24 cellular contexts compared by ENCODE assay signal in genomic region chr1:103254691-103255090, GRCh38.
"Had no signal": no experiment of that assay in that cellular context is flagged by ENCODE, and none has a peak within 500 bp of the region (broad histone marks: within the 10 kb centered on the region; RNA-seq: fewer than 3 reads in every experiment).

No MANE protein-coding gene starts in this region.

- H3K27me3 ChIP-seq: dorsolateral prefrontal cortex, hepatocyte, right lobe of liver, spleen, tibial artery, upper lobe of left lung, uterus had no signal

- H3K27ac ChIP-seq: coronary artery, dorsolateral prefrontal cortex, hepatocyte, parathyroid adenoma, psoas muscle, right lobe of liver, spleen, tibial artery, upper lobe of left lung, uterus had no signal

- H3K4me1 ChIP-seq: parathyroid adenoma, psoas muscle, right lobe of liver, spleen, tibial artery, upper lobe of left lung, uterus had no signal

- H3K9me3 Mint-ChIP-seq: stimulated activated memory B cell treated with anti-CD40 and anti-IgM and Interleukin-4, amounts not matched to agents 10 μg/mL and 1 μg/mL and 100 μg/mL, for 72 hours; stimulated activated naive CD8-positive, alpha-beta T cell treated with anti-CD3 and anti-CD28 coated beads, Interleukin-15, Interleukin-2, amounts not matched to agents 100 ng/mL and 50 ng/mL, for 24 hours had no signal

- H3K27ac Mint-ChIP-seq: naive thymus-derived CD4-positive, alpha-beta T cell; stimulated activated memory B cell treated with anti-CD40 and anti-IgM and Interleukin-4, amounts not matched to agents 10 μg/mL and 1 μg/mL and 100 μg/mL, for 72 hours; stimulated activated naive CD8-positive, alpha-beta T cell treated with anti-CD3 and anti-CD28 coated beads, Interleukin-15, Interleukin-2, amounts not matched to agents 100 ng/mL and 50 ng/mL, for 24 hours had no signal

- H3K9me3 ChIP-seq: psoas muscle, right lobe of liver, spleen, tibial artery, upper lobe of left lung, uterus had no signal

- H3K4me2 ChIP-seq: hepatocyte had no signal

- H3K4me1 Mint-ChIP-seq: naive thymus-derived CD4-positive, alpha-beta T cell; stimulated activated memory B cell treated with anti-CD40 and anti-IgM and Interleukin-4, amounts not matched to agents 10 μg/mL and 1 μg/mL and 100 μg/mL, for 72 hours had no signal

- H3K27me3 Mint-ChIP-seq: naive thymus-derived CD4-positive, alpha-beta T cell; stimulated activated memory B cell treated with anti-CD40 and anti-IgM and Interleukin-4, amounts not matched to agents 10 μg/mL and 1 μg/mL and 100 μg/mL, for 72 hours; stimulated activated naive CD8-positive, alpha-beta T cell treated with anti-CD3 and anti-CD28 coated beads, Interleukin-15, Interleukin-2, amounts not matched to agents 100 ng/mL and 50 ng/mL, for 24 hours had no signal

- DNase-seq: cerebellar nuclear complex; dorsolateral prefrontal cortex; effector CD8-positive, alpha-beta T cell; head of caudate nucleus; left colon; left ventricle myocardium superior; mesenchymal stem cell; naive thymus-derived CD4-positive, alpha-beta T cell; nucleus accumbens; psoas muscle; right lobe of liver; spleen; stimulated activated CD4-positive, alpha-beta T cell treated with anti-CD3 and anti-CD28 coated beads, Interleukin-15, amount 100 ng/mL, for 24 hours; stimulated activated CD4-positive, alpha-beta T cell treated with anti-CD3 and anti-CD28 coated beads, Interleukin-1b, Interleukin-23, amount 100 ng/mL, for 48 hours; stimulated activated CD4-positive, alpha-beta T cell treated with anti-CD3 and anti-CD28 coated beads, Interleukin-4, amount 100 ng/mL, for 24 hours; tibial artery; upper lobe of left lung; uterus had no signal

- H3K4me3 ChIP-seq: coronary artery, dorsolateral prefrontal cortex, hepatocyte, lung, psoas muscle, right lobe of liver, spleen, tibial artery, upper lobe of left lung, uterus had no signal

- H3K36me3 ChIP-seq: right lobe of liver, spleen, tibial artery, upper lobe of left lung, uterus had no signal

- ATAC-seq: left colon; left ventricle myocardium superior; naive thymus-derived CD4-positive, alpha-beta T cell; psoas muscle; right lobe of liver; stimulated activated memory B cell treated with anti-CD40 and anti-IgM and Interleukin-4, amounts not matched to agents 10 μg/mL and 1 μg/mL and 100 μg/mL, for 72 hours had no signal

- H3K9ac ChIP-seq: parathyroid adenoma had no signal

- H3K4me3 Mint-ChIP-seq: naive thymus-derived CD4-positive, alpha-beta T cell; stimulated activated memory B cell treated with anti-CD40 and anti-IgM and Interleukin-4, amounts not matched to agents 10 μg/mL and 1 μg/mL and 100 μg/mL, for 72 hours; stimulated activated naive CD8-positive, alpha-beta T cell treated with anti-CD3 and anti-CD28 coated beads, Interleukin-15, Interleukin-2, amounts not matched to agents 100 ng/mL and 50 ng/mL, for 24 hours had no signal

- H3K79me2 ChIP-seq: hepatocyte, parathyroid adenoma had no signal

- H2AFZ ChIP-seq: hepatocyte, parathyroid adenoma had no signal

- H3K36me3 Mint-ChIP-seq: naive thymus-derived CD4-positive, alpha-beta T cell; stimulated activated memory B cell treated with anti-CD40 and anti-IgM and Interleukin-4, amounts not matched to agents 10 μg/mL and 1 μg/mL and 100 μg/mL, for 72 hours had no signal
